In genomic region chr1:180167721-180168467, GRCh38 we compare ENCODE assay signal across 8 cellular contexts. TPM values are rescaled to one million over a fixed set of nuclear protein-coding genes. Genes with fewer than 3 reads are reported as not detected.
DNase-seq lines count a peak whose midpoint lies in the region; ATAC-seq and TF ChIP-seq lines count a peak whose summit lies in the region.

No MANE protein-coding gene starts in this region.

- no peak overlapping the region for H3K9ac ChIP-seq in GM23248

- DNase-seq in activated naive CD4-positive, alpha-beta T cell treated with anti-CD3 and anti-CD28 coated beads, Interleukin-2, amount 10 ng/mL, durations not matched to agents 7 days and 5 days: peak; percentile 19
- no peak for DNase-seq in activated naive CD4-positive, alpha-beta T cell (lab: John Stamatoyannopoulos, UW)
- peak; percentile 83 to 96 (median 91) for DNase-seq in body of pancreas
- peak; percentile 86 to 92 for DNase-seq in left lung
- no peak for DNase-seq in aorta
- no peak for DNase-seq in GM23248
- DNase-seq in activated T-helper 1 cell treated with anti-CD3 and anti-CD28 coated beads, Interleukin-12 subunit alpha, Interleukin-12 subunit beta, Interleukin-2, Interleukin-4 antibody, amounts not matched to agents 30 ng/mL and 10 ng/mL and 1 ng/mL, durations not matched to agents 14 hours and 24 hours and 36 hours (ENCODE audit: low spot score): no peak

- in situ Hi-C loops in GM23248 (cut with MboI): loop anchor here (25.0 kb wide), 1 partner anchor 281 kb away; the partner anchor contains the start of genes TOR1AIP1 and TOR1AIP2

- H3K79me2 ChIP-seq in GM23248 (ENCODE audit: insufficient read depth): peaks cover 73% of the 10 kb centered on the region

- peak overlapping the region; percentile 70 to 81 (median 74) for H3K27ac ChIP-seq in body of pancreas
- H3K27ac ChIP-seq in left lung: peak overlapping the region; percentile 26 to 37
- no peak overlapping the region for H3K27ac ChIP-seq in aorta (ENCODE audit: low read depth in 1 of 2, low read length in 2 of 2)
- H3K27ac ChIP-seq in GM23248: no peak overlapping the region

- H3K4me3 ChIP-seq in body of pancreas (no peak overlapping the region), left lung (no peak overlapping the region), aorta (ENCODE audit: low read length in 2 of 2) (no peak overlapping the region), GM23248 (no peak overlapping the region)

- peak in 2 of 3 donors; percentile 44 to 52 for TF ChIP-seq POLR2A in body of pancreas (IDR thresholded peaks at IDR 0.05)

- H3K4me2 ChIP-seq in GM23248 (ENCODE audit: unreplicated experiment): no peak overlapping the region

- H3K9me3 Mint-ChIP-seq in activated naive CD4-positive, alpha-beta T cell treated with anti-CD3 and anti-CD28 coated beads, Interleukin-2, amount 10 ng/mL, durations not matched to agents 7 days and 5 days: no peaks in the 10 kb centered on the region
- H3K9me3 Mint-ChIP-seq in activated T-helper 1 cell treated with anti-CD3 and anti-CD28 coated beads, Interleukin-12 subunit alpha, Interleukin-12 subunit beta, Interleukin-2, Interleukin-4 antibody, amounts not matched to agents 30 ng/mL and 10 ng/mL and 1 ng/mL, durations not matched to agents 14 hours and 24 hours and 36 hours: no peaks in the 10 kb centered on the region

- ATAC-seq in body of pancreas (peak; percentile 89), left lung (peak; percentile 96), aorta (ENCODE audit: low FRiP score) (peak; percentile 8), HG03469 (IDR thresholded peaks at IDR 0.05; ENCODE audit: unreplicated experiment) (no peak)

- no peaks in the 10 kb centered on the region for H3K36me3 Mint-ChIP-seq in activated naive CD4-positive, alpha-beta T cell treated with anti-CD3 and anti-CD28 coated beads, Interleukin-2, amount 10 ng/mL, durations not matched to agents 7 days and 5 days
- no peaks in the 10 kb centered on the region for H3K36me3 Mint-ChIP-seq in activated T-helper 1 cell treated with anti-CD3 and anti-CD28 coated beads, Interleukin-12 subunit alpha, Interleukin-12 subunit beta, Interleukin-2, Interleukin-4 antibody, amounts not matched to agents 30 ng/mL and 10 ng/mL and 1 ng/mL, durations not matched to agents 14 hours and 24 hours and 36 hours (ENCODE audit: low read depth)

- intact Hi-C loops in body of pancreas (cut with DNase I) (no loop called here), left lung (cut with DNase I) (no loop called here), aorta (cut with DNase I) (no loop called here)
- intact Hi-C loops in activated T-helper 1 cell treated with anti-CD3 and anti-CD28 coated beads, Interleukin-12 subunit alpha, Interleukin-12 subunit beta, Interleukin-2, Interleukin-4 antibody, amounts not matched to agents 30 ng/mL and 10 ng/mL and 1 ng/mL, durations not matched to agents 14 hours and 24 hours and 36 hours (cut with micrococcal nuclease): loop anchor here (1.0 kb wide), 1 partner anchor 13 kb away; no protein-coding TSS in a partner anchor

- H3F3A ChIP-seq in GM23248 (ENCODE audit: insufficient read depth): no peaks in the 10 kb centered on the region

- H3K36me3 ChIP-seq in body of pancreas (replicated peaks in 1 of 2; ENCODE audit: insufficient read depth in 1 of 2, low read depth in 2 of 2): no peaks in the 10 kb centered on the region
- peaks cover 0 to 42% of the 10 kb centered on the region in 2 donors for H3K36me3 ChIP-seq in left lung
- no peaks in the 10 kb centered on the region for H3K36me3 ChIP-seq in aorta (ENCODE audit: control insufficient read depth in 1 of 2, insufficient read depth in 2 of 2, low read length in 1 of 2)
- H3K36me3 ChIP-seq in GM23248 (ENCODE audit: low read depth): peaks cover 12% of the 10 kb centered on the region; the same call in 1 of the 2 replicates

- H4K20me1 ChIP-seq in GM23248 (ENCODE audit: insufficient read depth): peaks cover 10% of the 10 kb centered on the region; the same call in 1 of the 2 replicates

- TF ChIP-seq CTCF in body of pancreas (IDR thresholded peaks at IDR 0.05) (peak in 2 of 7 experiments; percentile 9 to 31), left lung (IDR thresholded peaks at IDR 0.05) (no peak)

- H3K9me3 ChIP-seq in body of pancreas (no peaks in the 10 kb centered on the region), left lung (no peaks in the 10 kb centered on the region), aorta (ENCODE audit: control insufficient read depth, low read length) (no peaks in the 10 kb centered on the region), GM23248 (ENCODE audit: low read depth) (no peaks in the 10 kb centered on the region)

- H3K27me3 ChIP-seq in body of pancreas (no peaks in the 10 kb centered on the region), left lung (no peaks in the 10 kb centered on the region), aorta (ENCODE audit: control insufficient read depth in 1 of 2, insufficient read depth in 2 of 2, low read length in 1 of 2) (no peaks in the 10 kb centered on the region), GM23248 (replicated peaks; ENCODE audit: insufficient read depth) (no peaks in the 10 kb centered on the region)

- no peaks in the 10 kb centered on the region for H3K27me3 Mint-ChIP-seq in activated naive CD4-positive, alpha-beta T cell treated with anti-CD3 and anti-CD28 coated beads, Interleukin-2, amount 10 ng/mL, durations not matched to agents 7 days and 5 days
- H3K27me3 Mint-ChIP-seq in activated T-helper 1 cell treated with anti-CD3 and anti-CD28 coated beads, Interleukin-12 subunit alpha, Interleukin-12 subunit beta, Interleukin-2, Interleukin-4 antibody, amounts not matched to agents 30 ng/mL and 10 ng/mL and 1 ng/mL, durations not matched to agents 14 hours and 24 hours and 36 hours (ENCODE audit: insufficient read depth): no peaks in the 10 kb centered on the region

- H3K4me1 ChIP-seq in body of pancreas: peaks cover 62% of the 10 kb centered on the region
- peaks cover 4 to 63% of the 10 kb centered on the region in 2 donors for H3K4me1 ChIP-seq in left lung
- H3K4me1 ChIP-seq in aorta (ENCODE audit: control insufficient read depth in 1 of 2, insufficient read depth in 2 of 2, low read length in 2 of 2): peaks cover 0 to 5% of the 10 kb centered on the region in 2 donors
- no peaks in the 10 kb centered on the region for H3K4me1 ChIP-seq in GM23248 (ENCODE audit: insufficient read depth)

- CTCF ChIA-PET in activated naive CD4-positive, alpha-beta T cell treated with anti-CD3 and anti-CD28 coated beads, Interleukin-2, amount 10 ng/mL, durations not matched to agents 7 days and 5 days (lab: Charles Lee): interaction anchor here (0.6 to 8.2 kb wide), 10 partner anchors 11 to 462 kb away, joined by 3 to 80 read pairs (median 4); partner anchors contain the start of gene QSOX1

- H3K9me2 ChIP-seq in GM23248 (ENCODE audit: insufficient read depth): no peaks in the 10 kb centered on the region

- 41 to 46% methylated on average over 5 to 13 of the region's 13 CpGs for whole genome bisulfite sequencing in body of pancreas, 2 donors
- WGBS in aorta, 2 donors: 84% methylated on average over 13 of the region's 13 CpGs
- 89 to 93% methylated on average over 10 to 13 of the region's 13 CpGs for WGBS in GM23248 (ENCODE audit: low coverage in 1 of 2, low lambda C conversion rate in 2 of 2, missing lambda C conversion rate in 2 of 2), 2 experiments

- no peak overlapping the region for H2AFZ ChIP-seq in GM23248

- peaks cover 5% of the 10 kb centered on the region for H3K4me1 Mint-ChIP-seq in activated naive CD4-positive, alpha-beta T cell treated with anti-CD3 and anti-CD28 coated beads, Interleukin-2, amount 10 ng/mL, durations not matched to agents 7 days and 5 days
- H3K4me1 Mint-ChIP-seq in activated T-helper 1 cell treated with anti-CD3 and anti-CD28 coated beads, Interleukin-12 subunit alpha, Interleukin-12 subunit beta, Interleukin-2, Interleukin-4 antibody, amounts not matched to agents 30 ng/mL and 10 ng/mL and 1 ng/mL, durations not matched to agents 14 hours and 24 hours and 36 hours (ENCODE audit: low read depth): peaks cover 11% of the 10 kb centered on the region

- no peak overlapping the region for H3K27ac Mint-ChIP-seq in activated naive CD4-positive, alpha-beta T cell treated with anti-CD3 and anti-CD28 coated beads, Interleukin-2, amount 10 ng/mL, durations not matched to agents 7 days and 5 days
- H3K27ac Mint-ChIP-seq in activated T-helper 1 cell treated with anti-CD3 and anti-CD28 coated beads, Interleukin-12 subunit alpha, Interleukin-12 subunit beta, Interleukin-2, Interleukin-4 antibody, amounts not matched to agents 30 ng/mL and 10 ng/mL and 1 ng/mL, durations not matched to agents 14 hours and 24 hours and 36 hours: no peak overlapping the region

- H3K4me3 Mint-ChIP-seq in activated naive CD4-positive, alpha-beta T cell treated with anti-CD3 and anti-CD28 coated beads, Interleukin-2, amount 10 ng/mL, durations not matched to agents 7 days and 5 days: no peak overlapping the region
- no peak overlapping the region for H3K4me3 Mint-ChIP-seq in activated T-helper 1 cell treated with anti-CD3 and anti-CD28 coated beads, Interleukin-12 subunit alpha, Interleukin-12 subunit beta, Interleukin-2, Interleukin-4 antibody, amounts not matched to agents 30 ng/mL and 10 ng/mL and 1 ng/mL, durations not matched to agents 14 hours and 24 hours and 36 hours

RNA-seq across cellular contexts. Expression of gene QSOX1, which starts 13.2 kb away (rescaled TPM):
- total RNA-seq in body of pancreas (100 to 1,000 TPM in 1 of 2 donors, 10 to 100 TPM in 1; 61.5 to 192 TPM), left lung (100 to 1,000 TPM; 433 to 482 TPM), aorta (10 to 100 TPM; 88.2 to 95.1 TPM)
- polyA plus RNA-seq in aorta (100 to 1,000 TPM in 1 of 2 donors, 10 to 100 TPM in 1; 24.5 to 181 TPM), GM23248 (2016; fragmentation: Nextera tagmentation; extraction: Ambion mirVana) (270 and 274 TPM in 2 replicates)
- 519 and 540 TPM in 2 replicates for total RNA-seq in GM23248 (2014; rRNA removed; shearing (Covaris generic))
- 61.4 and 63.7 TPM in 2 replicates for total RNA-seq in activated T-helper 1 cell treated with anti-CD3 and anti-CD28 coated beads, Interleukin-12 subunit alpha, Interleukin-12 subunit beta, Interleukin-2, Interleukin-4 antibody, amounts not matched to agents 30 ng/mL and 10 ng/mL and 1 ng/mL, durations not matched to agents 14 hours and 24 hours and 36 hours

Comparison
In these comparisons a context has a peak if more than half of its experiments do, and no peak if none do; other contexts are left out.
1. DNase-seq: peak in activated naive CD4-positive, alpha-beta T cell treated with anti-CD3 and anti-CD28 coated beads, Interleukin-2, amount 10 ng/mL, durations not matched to agents 7 days and 5 days (single experiment), body of pancreas (4 of 4) and left lung (2 of 2); none in activated naive CD4-positive, alpha-beta T cell (0 of 4), aorta (0 of 2), GM23248 (single experiment) and activated T-helper 1 cell treated with anti-CD3 and anti-CD28 coated beads, Interleukin-12 subunit alpha, Interleukin-12 subunit beta, Interleukin-2, Interleukin-4 antibody, amounts not matched to agents 30 ng/mL and 10 ng/mL and 1 ng/mL, durations not matched to agents 14 hours and 24 hours and 36 hours (single experiment).
2. H3K27ac ChIP-seq: peak in body of pancreas (4 of 4) and left lung (2 of 2); none in aorta (0 of 2) and GM23248 (single experiment).